25 cellular contexts compared by ENCODE assay signal in genomic region chr1:212814548-212814947, GRCh38. TPM values are rescaled to one million over a fixed set of nuclear protein-coding genes. Genes with fewer than 3 reads are reported as not detected.
DNase-seq lines count a peak whose midpoint lies in the region; ATAC-seq, FAIRE-seq and TF ChIP-seq lines count a peak whose summit lies in the region.
"Had no signal": no experiment of that assay in that cellular context is flagged by ENCODE, and none has a peak within 500 bp of the region (broad histone marks: within the 10 kb centered on the region; RNA-seq: fewer than 3 reads in every experiment).

No MANE protein-coding gene starts in this region.

- H3K27me3 ChIP-seq in H9 (ENCODE audit: insufficient read depth, low read length), result no peaks in the 10 kb centered on the region
- H3K27me3 ChIP-seq: BLaER1 treated with 17β-estradiol and CSF1 and Interleukin-3, amounts not matched to agents 10 nM and 100 nM; left lung; SJCRH30 had no signal

- H3K4me1 ChIP-seq in H9 (ENCODE audit: insufficient read depth, low read length), result 0 out of 2 replicates have a peak, but pooled peaks cover 3% of the 10 kb centered on the region
- H3K4me1 ChIP-seq: parathyroid adenoma, SJCRH30 had no signal

- H3K36me3 Mint-ChIP-seq in H9 (ENCODE audit: insufficient read depth in 1 of 3, low read depth in 3 of 3) (peaks cover 0 to 2% (median 0%) of the 10 kb centered on the region in 3 experiments; a peak in 2 of 7 replicates), natural killer cell (no peaks in the 10 kb centered on the region)
- H3K36me3 Mint-ChIP-seq: mesothelial cell of epicardium; natural killer cell treated with Interleukin-12 subunit alpha and Interleukin-12 subunit beta and Interleukin-15 and Interleukin-18, amount 100 ng/mL, for 72 hours; T-cell had no signal

- no peaks in the 10 kb centered on the region for H4K20me1 ChIP-seq in H9 (ENCODE audit: control insufficient read depth, insufficient read depth, insufficient read length)
- H4K20me1 ChIP-seq: BLaER1 treated with 17β-estradiol and CSF1 and Interleukin-3, amounts not matched to agents 10 nM and 100 nM had no signal

- H4K5ac ChIP-seq in H9 (ENCODE audit: insufficient read length, low read depth, low read length), result no peak overlapping the region

- no peak overlapping the region for H3K9ac ChIP-seq in H9 (ENCODE audit: extremely low read depth, insufficient read length, low read length)
- H3K9ac ChIP-seq: BLaER1 treated with 17β-estradiol and CSF1 and Interleukin-3, amounts not matched to agents 10 nM and 100 nM; parathyroid adenoma had no signal

- no CpG with 5 or more reads among the region's 1 CpG for WGBS in H9 (ENCODE audit: extremely low coverage, insufficient read length, low lambda C conversion rate)

- H3K9me3 ChIP-seq in H9 (ENCODE audit: control insufficient read depth, low read depth, low read length), result no peaks in the 10 kb centered on the region
- H3K9me3 ChIP-seq: BLaER1 treated with 17β-estradiol and CSF1 and Interleukin-3, amounts not matched to agents 10 nM and 100 nM; left lung; SJCRH30 had no signal

- FAIRE-seq in D721Med (lab: Jason Lieb, UNC) (peak; percentile 48), RCC 7860 (lab: Jason Lieb, UNC) (no peak)
- FAIRE-seq: bronchial epithelial cell had no signal

- no peaks in the 10 kb centered on the region for H3K79me2 ChIP-seq in H9 (ENCODE audit: insufficient read depth, low read length)
- H3K79me2 ChIP-seq: parathyroid adenoma had no signal

- no peak overlapping the region for H3K56ac ChIP-seq in H9 (ENCODE audit: insufficient read length, low read depth, low read length)

- H2BK5ac ChIP-seq in H9 (ENCODE audit: insufficient read length, low read length), result no peak overlapping the region

- H3K18ac ChIP-seq in H9 (ENCODE audit: insufficient read length, low read depth, low read length), result no peak overlapping the region

- intact Hi-C loops in natural killer cell (cut with micrococcal nuclease), result loop anchor here (2.0 kb wide), 1 partner anchor 180 kb away; no protein-coding TSS in a partner anchor

- TF ChIP-seq CTCF in D721Med (IDR thresholded peaks at IDR 0.05; ENCODE audit: insufficient read depth, missing control alignments), result no peak
- no peak for TF ChIP-seq CTCF in H9 (conservative IDR thresholded peaks at IDR 0.05)
- TF ChIP-seq CTCF in natural killer cell (IDR thresholded peaks at IDR 0.05), result no peak

- no peak overlapping the region for H2BK12ac ChIP-seq in H9 (ENCODE audit: insufficient read length, low read depth, low read length)

- H3K14ac ChIP-seq in H9 (ENCODE audit: insufficient read depth, low read length), result no peak overlapping the region

- H3K4me2 ChIP-seq in H9 (ENCODE audit: insufficient read depth, insufficient read length, low read length), result no peak overlapping the region
- H3K4me2 ChIP-seq: BLaER1 treated with 17β-estradiol and CSF1 and Interleukin-3, amounts not matched to agents 10 nM and 100 nM had no signal

- H3K27me3 Mint-ChIP-seq in H9 (ENCODE audit: low read depth) (no peaks in the 10 kb centered on the region; the same call in 1 of the 2 replicates), natural killer cell (ENCODE audit: low read depth in 2 of 2) (peaks cover 0 to 1% of the 10 kb centered on the region in 2 donors)
- H3K27me3 Mint-ChIP-seq: T-cell had no signal

- H2AK5ac ChIP-seq in H9 (ENCODE audit: insufficient read length, low read length), result no peak overlapping the region

- no peak overlapping the region for H3K27ac ChIP-seq in H9 (ENCODE audit: insufficient read length, low read depth, low read length)
- H3K27ac ChIP-seq: BLaER1 treated with 17β-estradiol and CSF1 and Interleukin-3, amounts not matched to agents 10 nM and 100 nM; left lung; parathyroid adenoma; SJCRH30 had no signal

- no peak for DNase-seq in D721Med (ENCODE audit: insufficient read length, low spot score)
- no peak for DNase-seq in H9
- DNase-seq in NCI-H510A (lab: John Stamatoyannopoulos, UW), result peak; percentile 19
- peak; percentile 22 for DNase-seq in iPS-NIHi7 (ENCODE audit: extremely low spot score)
- no peak for DNase-seq in cerebellum (ENCODE audit: low spot score)
- DNase-seq in RCC 7860 (ENCODE audit: low spot score), result no peak
- DNase-seq in natural killer cell, result no peak
- DNase-seq: activated T-cell treated with anti-CD3 and anti-CD28 coated beads, Interleukin-2, amount 50 U/mL, for 72 hours; GDM1; glutamatergic neuron; left lung; NK-92 treated with Interleukin-12 subunit alpha and Interleukin-12 subunit beta, amount 100 ng/mL, for 24 hours; T-cell had no signal

- H4K91ac ChIP-seq in H9 (ENCODE audit: insufficient read length, low read depth, low read length), result no peak overlapping the region

- no peak overlapping the region for H4K8ac ChIP-seq in H9 (replicated peaks; ENCODE audit: insufficient read length, low read depth, low read length)

- no peak overlapping the region for H2AFZ ChIP-seq in H9 (ENCODE audit: low read length)
- H2AFZ ChIP-seq: parathyroid adenoma had no signal

- H3K27ac Mint-ChIP-seq in H9 (peak overlapping the region in 2 of 3 experiments; percentile 30 to 84; a peak in 2 of 7 replicates), natural killer cell (no peak overlapping the region)
- H3K27ac Mint-ChIP-seq: activated naive CD4-positive, alpha-beta T cell treated with anti-CD3 and anti-CD28 coated beads for 36 hours; activated T-cell treated with anti-CD3 and anti-CD28 coated beads, Interleukin-2, amount 50 U/mL, for 72 hours; mesothelial cell of epicardium; natural killer cell treated with Interleukin-12 subunit alpha and Interleukin-12 subunit beta and Interleukin-15 and Interleukin-18, amount 100 ng/mL, for 72 hours; T-cell had no signal

- no peak overlapping the region for H3K4ac ChIP-seq in H9 (ENCODE audit: low read depth, low read length)

- no peak overlapping the region for H3K23ac ChIP-seq in H9 (ENCODE audit: insufficient read length, low read depth, low read length)

- H3K4me3 Mint-ChIP-seq in H9 (no peak overlapping the region), natural killer cell (no peak overlapping the region)
- H3K4me3 Mint-ChIP-seq: activated naive CD4-positive, alpha-beta T cell treated with anti-CD3 and anti-CD28 coated beads for 36 hours; activated T-cell treated with anti-CD3 and anti-CD28 coated beads, Interleukin-2, amount 50 U/mL, for 72 hours; mesothelial cell of epicardium; natural killer cell treated with Interleukin-12 subunit alpha and Interleukin-12 subunit beta and Interleukin-15 and Interleukin-18, amount 100 ng/mL, for 72 hours; T-cell had no signal

- no peaks in the 10 kb centered on the region for H3K23me2 ChIP-seq in H9 (ENCODE audit: insufficient read length, low read depth, low read length, poor library complexity, severe bottlenecking)

- H3K9me3 Mint-ChIP-seq in H9 (no peaks in the 10 kb centered on the region), natural killer cell (no peaks in the 10 kb centered on the region)
- H3K9me3 Mint-ChIP-seq: activated naive CD4-positive, alpha-beta T cell treated with anti-CD3 and anti-CD28 coated beads for 36 hours; activated T-cell treated with anti-CD3 and anti-CD28 coated beads, Interleukin-2, amount 50 U/mL, for 72 hours; mesothelial cell of epicardium; natural killer cell treated with Interleukin-12 subunit alpha and Interleukin-12 subunit beta and Interleukin-15 and Interleukin-18, amount 100 ng/mL, for 72 hours; T-cell had no signal

- no peak for ATAC-seq in natural killer cell
- ATAC-seq: activated T-cell treated with anti-CD3 and anti-CD28 coated beads, Interleukin-2, amount 50 U/mL, for 72 hours; HCT116; left lung; natural killer cell treated with Interleukin-12 subunit alpha and Interleukin-12 subunit beta and Interleukin-15 and Interleukin-18, amount 100 ng/mL, for 72 hours; Panc1; sciatic nerve; T-cell had no signal

- H3T11ph ChIP-seq in H9 (ENCODE audit: low read length), result no peak overlapping the region

- peaks cover 11% of the 10 kb centered on the region in 2 experiments for H3K4me1 Mint-ChIP-seq in H9
- peaks cover 0 to 2% of the 10 kb centered on the region in 2 donors for H3K4me1 Mint-ChIP-seq in natural killer cell

- no peak overlapping the region for H2BK20ac ChIP-seq in H9 (ENCODE audit: low read depth, low read length, poor library complexity, severe bottlenecking)

- no peaks in the 10 kb centered on the region for H3K79me1 ChIP-seq in H9 (ENCODE audit: insufficient read depth, low read depth, low read length, poor library complexity, severe bottlenecking)

- no peak overlapping the region for H2BK120ac ChIP-seq in H9 (ENCODE audit: low read depth, low read length, poor library complexity, severe bottlenecking)

- 0 out of 2 replicates have a peak overlapping the region, but pooled peaks have one; percentile 69 for H2BK15ac ChIP-seq in H9 (ENCODE audit: low read depth, low read length)

RNA-seq across cellular contexts. Expression of gene TATDN3, which starts 22.9 kb away (rescaled TPM):
- 13.8 and 14.2 TPM in 2 replicates for total RNA-seq in H9 (2021)
- 20.8 TPM for total RNA-seq in cerebellum
- total RNA-seq in natural killer cell, result 10 to 100 TPM; 11.6 to 14.6 (median 13.4) TPM

RNA-seq across cellular contexts. Expression of gene NSL1, which starts 23.0 kb away (rescaled TPM):
- total RNA-seq in H9 (2021) (48.3 and 49.3 TPM in 2 replicates), cerebellum (54.5 TPM), natural killer cell (10 to 100 TPM; 17.0 to 23.8 (median 23.4) TPM)

RNA-seq across cellular contexts. Expression of gene SPATA45, which starts 32.9 kb away (rescaled TPM):
- total RNA-seq in H9 (2021) (0.66 and 0.68 TPM in 2 replicates), cerebellum (1.9 TPM), natural killer cell (under 1 TPM in 1 of 3 donors, not detected in 2; 0.80 TPM)
- total RNA-seq: activated naive CD4-positive, alpha-beta T cell treated with anti-CD3 and anti-CD28 coated beads for 36 hours; activated T-cell treated with anti-CD3 and anti-CD28 coated beads, Interleukin-2, amount 50 U/mL, for 72 hours; bronchial epithelial cell; dermis blood vessel endothelial cell; left lung; SJCRH30; ureter had no signal

RNA-seq across cellular contexts. Expression of gene FLVCR1, which starts 43.5 kb away (rescaled TPM):
- 53.6 and 55.2 TPM in 2 replicates for total RNA-seq in H9 (2021)
- total RNA-seq in cerebellum, result 30.8 TPM
- total RNA-seq in natural killer cell, result 10 to 100 TPM in 2 of 3 donors, 1 to 10 TPM in 1; 8.1 to 15.0 (median 11.4) TPM

Comparison
In these comparisons a context has a peak if more than half of its experiments do, and no peak if none do; other contexts are left out.
1. DNase-seq: peak in NCI-H510A (single experiment) and iPS-NIHi7 (single experiment); none in D721Med (single experiment), H9 (single experiment), cerebellum (single experiment), RCC 7860 (single experiment) and natural killer cell (single experiment).
2. H3K27ac Mint-ChIP-seq: peak in H9 (2 of 3); none in natural killer cell (0 of 2).